Comparison of ENCODE assay signal across 21 cellular contexts in the genomic region with DNA sequence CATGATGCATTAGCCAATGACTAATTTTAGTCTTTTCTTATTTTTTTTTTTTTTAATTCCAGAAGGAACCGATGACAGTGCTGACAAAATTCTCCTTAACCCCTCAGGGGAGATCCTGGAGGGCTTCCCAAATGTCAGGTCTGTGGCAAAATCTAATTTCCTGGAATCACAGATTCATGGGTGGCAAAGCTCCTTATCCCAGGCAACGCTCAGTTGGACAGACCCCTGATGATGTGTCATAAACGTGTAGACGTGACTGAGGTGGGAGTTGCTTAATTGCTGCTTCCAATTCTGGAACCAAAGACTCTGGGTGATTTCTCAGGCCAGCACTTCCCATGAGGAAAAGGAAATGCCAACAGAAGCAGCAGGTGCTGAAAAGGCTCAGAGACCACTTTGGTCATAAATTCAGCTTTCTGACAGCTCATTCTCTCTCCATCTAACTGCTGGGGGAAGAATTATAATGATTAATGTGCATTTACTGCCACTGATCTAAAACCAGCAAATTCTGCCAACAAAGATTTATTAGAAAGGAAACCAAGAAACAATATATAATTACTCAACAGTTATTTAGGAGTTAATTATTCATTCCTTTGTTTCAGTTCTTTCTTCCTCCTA.
DNase-seq lines count a peak whose midpoint lies in the region; ATAC-seq and TF ChIP-seq lines count a peak whose summit lies in the region.
"Had no signal": no experiment of that assay in that cellular context is flagged by ENCODE, and none has a peak within 500 bp of the region (broad histone marks: within the 10 kb centered on the region; RNA-seq: fewer than 3 reads in every experiment).

No MANE protein-coding gene starts in this region.

- H3K9me3 Mint-ChIP-seq in activated T-helper 17 cell treated with anti-CD3 and anti-CD28 coated beads, Interleukin-2, amount 50 U/mL, for 72 hours = no peaks in the 10 kb centered on the region
- H3K9me3 Mint-ChIP-seq: activated naive CD8-positive, alpha-beta T cell treated with anti-CD3 and anti-CD28 coated beads for 36 hours; activated T-helper 1 cell treated with anti-CD3 and anti-CD28 coated beads, Interleukin-12 subunit alpha, Interleukin-12 subunit beta, Interleukin-2, Interleukin-4 antibody, amounts not matched to agents 30 ng/mL and 10 ng/mL and 1 ng/mL, durations not matched to agents 14 hours and 24 hours and 36 hours; CD8-positive, alpha-beta T cell; immature natural killer cell had no signal

- H3K9ac ChIP-seq in colonic mucosa (ENCODE audit: low read depth in 2 of 2, low read length in 2 of 2) = no peak overlapping the region

- DNase-seq in A172 (ENCODE audit: low spot score) (peak; percentile 77), EL (peak; percentile 13), NCI-H1417 treated with DMSO at 0.1 percent for 48 hours (lab: John Stamatoyannopoulos, UW) (peak; percentile 97), SKM-1 treated with dmso at 0.1 percent for 144 hours (lab: John Stamatoyannopoulos, UW; ENCODE audit: unreplicated experiment) (no peak), colonic mucosa (no peak), 8988T (no peak)
- DNase-seq in activated naive CD4-positive, alpha-beta T cell treated with anti-CD3 and anti-CD28 coated beads, Interleukin-2, amount 50 U/mL, for 16 hours = no peak
- DNase-seq: activated CD4-positive, CD25-positive, alpha-beta regulatory T cell treated with anti-CD3 and anti-CD28 coated beads, Interleukin-2, amount 50 U/mL, for 72 hours; activated naive CD8-positive, alpha-beta T cell treated with anti-CD3 and anti-CD28 coated beads for 36 hours; CD8-positive, alpha-beta T cell; DMS79 treated with DMSO at 0.1 percent for 48 hours; heart left ventricle; immature natural killer cell; NCI-H187 treated with DMSO at 0.1 percent for 48 hours; NCI-H510A treated with DMSO at 0.1 percent for 48 hours; right cardiac atrium; testis had no signal

- H3K27ac Mint-ChIP-seq in activated T-helper 17 cell treated with anti-CD3 and anti-CD28 coated beads, Interleukin-2, amount 50 U/mL, for 72 hours = peak overlapping the region; percentile 56
- H3K27ac Mint-ChIP-seq: activated naive CD8-positive, alpha-beta T cell treated with anti-CD3 and anti-CD28 coated beads for 36 hours; activated T-helper 1 cell treated with anti-CD3 and anti-CD28 coated beads, Interleukin-12 subunit alpha, Interleukin-12 subunit beta, Interleukin-2, Interleukin-4 antibody, amounts not matched to agents 30 ng/mL and 10 ng/mL and 1 ng/mL, durations not matched to agents 14 hours and 24 hours and 36 hours; CD8-positive, alpha-beta T cell had no signal

- intact Hi-C loops in colonic mucosa (cut with DNase I) = no loop called here

- H3K4me3 Mint-ChIP-seq in activated T-helper 17 cell treated with anti-CD3 and anti-CD28 coated beads, Interleukin-2, amount 50 U/mL, for 72 hours = no peak overlapping the region
- H3K4me3 Mint-ChIP-seq: activated naive CD8-positive, alpha-beta T cell treated with anti-CD3 and anti-CD28 coated beads for 36 hours; activated T-helper 1 cell treated with anti-CD3 and anti-CD28 coated beads, Interleukin-12 subunit alpha, Interleukin-12 subunit beta, Interleukin-2, Interleukin-4 antibody, amounts not matched to agents 30 ng/mL and 10 ng/mL and 1 ng/mL, durations not matched to agents 14 hours and 24 hours and 36 hours; brain; CD8-positive, alpha-beta T cell; immature natural killer cell had no signal

- peaks cover 51% of the 10 kb centered on the region for H3K4me1 Mint-ChIP-seq in activated T-helper 17 cell treated with anti-CD3 and anti-CD28 coated beads, Interleukin-2, amount 50 U/mL, for 72 hours

- no peaks in the 10 kb centered on the region for H3K4me1 ChIP-seq in colonic mucosa
- H3K4me1 ChIP-seq: testis had no signal

- no peak overlapping the region for H3K4me3 ChIP-seq in colonic mucosa
- H3K4me3 ChIP-seq: coronary artery, heart left ventricle, testis had no signal

- no peaks in the 10 kb centered on the region for H3K36me3 ChIP-seq in colonic mucosa

- no peaks in the 10 kb centered on the region for H3K27me3 ChIP-seq in colonic mucosa
- H3K27me3 ChIP-seq: heart left ventricle, testis had no signal

- no peak overlapping the region for H3K27ac ChIP-seq in colonic mucosa
- H3K27ac ChIP-seq: coronary artery, heart left ventricle, testis had no signal

- TF ChIP-seq CTCF in colonic mucosa (IDR thresholded peaks at IDR 0.05) = no peak

- peak; percentile 11 for ATAC-seq in activated T-helper 17 cell treated with anti-CD3 and anti-CD28 coated beads, Interleukin-2, amount 50 U/mL, for 72 hours (replicated peaks)
- ATAC-seq: CD8-positive, alpha-beta T cell; heart left ventricle; right cardiac atrium had no signal

- no peaks in the 10 kb centered on the region for H3K9me3 ChIP-seq in colonic mucosa
- H3K9me3 ChIP-seq: heart left ventricle, testis had no signal

- no peaks in the 10 kb centered on the region for H3K27me3 Mint-ChIP-seq in activated T-helper 17 cell treated with anti-CD3 and anti-CD28 coated beads, Interleukin-2, amount 50 U/mL, for 72 hours
- H3K27me3 Mint-ChIP-seq: activated naive CD8-positive, alpha-beta T cell treated with anti-CD3 and anti-CD28 coated beads for 36 hours; brain had no signal

- H3K36me3 Mint-ChIP-seq in activated T-helper 17 cell treated with anti-CD3 and anti-CD28 coated beads, Interleukin-2, amount 50 U/mL, for 72 hours (ENCODE audit: low read depth) = peaks cover 52% of the 10 kb centered on the region
- H3K36me3 Mint-ChIP-seq: brain had no signal

Comparison
In these comparisons a context has a peak if more than half of its experiments do, and no peak if none do; other contexts are left out.
1. DNase-seq: peak in A172 (single experiment), EL (single experiment) and NCI-H1417 treated with DMSO at 0.1 percent for 48 hours (single experiment); none in SKM-1 treated with dmso at 0.1 percent for 144 hours (single experiment), activated naive CD4-positive, alpha-beta T cell treated with anti-CD3 and anti-CD28 coated beads, Interleukin-2, amount 50 U/mL, for 16 hours (single experiment), colonic mucosa (single experiment) and 8988T (single experiment).